Comparison of ENCODE assay signal across 23 cellular contexts in genomic region chrX:42952621-42953020, GRCh38.
DNase-seq lines count a peak whose midpoint lies in the region; ATAC-seq, FAIRE-seq and TF ChIP-seq lines count a peak whose summit lies in the region.
"Had no signal": no experiment of that assay in that cellular context is flagged by ENCODE, and none has a peak within 500 bp of the region (broad histone marks: within the 10 kb centered on the region; RNA-seq: fewer than 3 reads in every experiment).

No MANE protein-coding gene starts in this region.

- intact Hi-C loops in esophagus squamous epithelium (cut with DNase I) = no loop called here

- H3K4me3 Mint-ChIP-seq in activated naive CD8-positive, alpha-beta T cell = no peak overlapping the region
- H3K4me3 Mint-ChIP-seq in activated naive CD8-positive, alpha-beta T cell treated with anti-CD3 and anti-CD28 coated beads, Interleukin-2, amount 50 U/mL, for 24 hours = no peak overlapping the region

- no peak for ATAC-seq in activated naive CD8-positive, alpha-beta T cell treated with anti-CD3 and anti-CD28 coated beads, Interleukin-2, amount 50 U/mL, for 24 hours
- ATAC-seq in activated CD4-positive, CD25-positive, alpha-beta regulatory T cell treated with anti-CD3 and anti-CD28 coated beads, Interleukin-2, amount 50 U/mL, for 24 hours = no peak
- ATAC-seq: K562, Right ventricle myocardium inferior had no signal

- H3K27ac ChIP-seq in esophagus squamous epithelium = no peak overlapping the region
- H3K27ac ChIP-seq: 22Rv1, SJCRH30 had no signal

- no peak for DNase-seq in activated naive CD8-positive, alpha-beta T cell treated with anti-CD3 and anti-CD28 coated beads, Interleukin-2, amount 50 U/mL, for 24 hours
- DNase-seq in GM19239 (ENCODE audit: insufficient read length, low spot score) (no peak), epithelial cell of esophagus (ENCODE audit: low read depth) (peak; percentile 27), esophagus squamous epithelium (lab: John Stamatoyannopoulos, UW) (no peak), GM19240 (ENCODE audit: insufficient read length, low spot score) (no peak)
- DNase-seq: ACHN, DMS153, HCEC 1CT, Kasumi-1, NCI-H1092 treated with DMSO at 0.1 percent for 48 hours, NCI-H1436, NCI-H1930, NCI-H2107, NCI-H524, NCI-H748 treated with DMSO at 0.1 percent for 48 hours, SJCRH30 had no signal

- H3K27me3 Mint-ChIP-seq in activated naive CD8-positive, alpha-beta T cell = no peaks in the 10 kb centered on the region
- no peaks in the 10 kb centered on the region for H3K27me3 Mint-ChIP-seq in activated naive CD8-positive, alpha-beta T cell treated with anti-CD3 and anti-CD28 coated beads, Interleukin-2, amount 50 U/mL, for 24 hours

- TF ChIP-seq POLR2A in esophagus squamous epithelium (IDR thresholded peaks at IDR 0.05) = no peak

- H3K4me1 Mint-ChIP-seq in activated naive CD8-positive, alpha-beta T cell (ENCODE audit: low read depth) = peaks cover 49% of the 10 kb centered on the region
- H3K4me1 Mint-ChIP-seq in activated naive CD8-positive, alpha-beta T cell treated with anti-CD3 and anti-CD28 coated beads, Interleukin-2, amount 50 U/mL, for 24 hours = peaks cover 52% of the 10 kb centered on the region

- no peaks in the 10 kb centered on the region for H3K27me3 ChIP-seq in esophagus squamous epithelium
- H3K27me3 ChIP-seq: SJCRH30 had no signal

- TF ChIP-seq CTCF in epithelial cell of esophagus (IDR thresholded peaks at IDR 0.05; ENCODE audit: insufficient read depth, low read depth, low read length, missing control alignments) (no peak), esophagus squamous epithelium (IDR thresholded peaks at IDR 0.05) (no peak)

- H3K4me3 ChIP-seq in epithelial cell of esophagus (ENCODE audit: low read length) (no peak overlapping the region), esophagus squamous epithelium (no peak overlapping the region)
- H3K4me3 ChIP-seq: K562, SJCRH30 had no signal

- no peaks in the 10 kb centered on the region for H3K36me3 ChIP-seq in esophagus squamous epithelium
- H3K36me3 ChIP-seq: SJCRH30 had no signal

- H3K36me3 Mint-ChIP-seq in activated naive CD8-positive, alpha-beta T cell = no peaks in the 10 kb centered on the region
- H3K36me3 Mint-ChIP-seq in activated naive CD8-positive, alpha-beta T cell treated with anti-CD3 and anti-CD28 coated beads, Interleukin-2, amount 50 U/mL, for 24 hours (ENCODE audit: low read depth) = peaks cover 9% of the 10 kb centered on the region

- no peaks in the 10 kb centered on the region for H3K9me3 ChIP-seq in esophagus squamous epithelium
- H3K9me3 ChIP-seq: SJCRH30 had no signal

- peaks cover 0 to 17% (median 0%) of the 10 kb centered on the region in 3 donors for H3K4me1 ChIP-seq in esophagus squamous epithelium
- H3K4me1 ChIP-seq: SJCRH30 had no signal

- no peaks in the 10 kb centered on the region for H3K9me3 Mint-ChIP-seq in activated naive CD8-positive, alpha-beta T cell (ENCODE audit: low read depth)
- H3K9me3 Mint-ChIP-seq in activated naive CD8-positive, alpha-beta T cell treated with anti-CD3 and anti-CD28 coated beads, Interleukin-2, amount 50 U/mL, for 24 hours = no peaks in the 10 kb centered on the region

- peak; percentile 53 for FAIRE-seq in GM19239 (lab: Jason Lieb, UNC)
- FAIRE-seq: H1, HTR-8/SVneo, K562 had no signal

- H3K27ac Mint-ChIP-seq in activated naive CD8-positive, alpha-beta T cell = peak overlapping the region; percentile 34
- H3K27ac Mint-ChIP-seq in activated naive CD8-positive, alpha-beta T cell treated with anti-CD3 and anti-CD28 coated beads, Interleukin-2, amount 50 U/mL, for 24 hours = no peak overlapping the region
